ENCODE assay signal across 8 cellular contexts in genomic region chr10:100518761-100519241, GRCh38. TPM values are rescaled to one million over a fixed set of nuclear protein-coding genes. Genes with fewer than 3 reads are reported as not detected.
DNase-seq lines count a peak whose midpoint lies in the region; TF ChIP-seq lines count a peak whose summit lies in the region.

No MANE protein-coding gene starts in this region.

- peak overlapping the region; percentile 62 to 82 for H3K4me3 ChIP-seq in stomach smooth muscle (ENCODE audit: low read length in 2 of 2)

- H3K4me1 Mint-ChIP-seq in mesothelial cell of epicardium, result peaks cover 8% of the 10 kb centered on the region

- in situ Hi-C loops in GM13977 (cut with MboI; ENCODE audit: low pct_unique_long_range_greater_than_20kb, low sequenced_read_pairs, unreplicated experiment), result loop anchor here (10.0 kb wide), 1 partner anchor 184 kb away; the partner anchor contains the start of gene PKD2L1

- no peaks in the 10 kb centered on the region for H3K27me3 ChIP-seq in stomach smooth muscle (ENCODE audit: control insufficient read depth in 1 of 2, insufficient read depth in 2 of 2, low read length in 2 of 2)

- TF ChIP-seq CTCF in GM13977 (IDR thresholded peaks at IDR 0.05; ENCODE audit: extremely low read depth, insufficient read depth, missing control alignments), result peak; percentile 63
- peak; percentile 67 for TF ChIP-seq CTCF in mesothelial cell of epicardium (IDR thresholded peaks at IDR 0.05; ENCODE audit: unreplicated experiment)

- peaks cover 12% of the 10 kb centered on the region for H3K36me3 Mint-ChIP-seq in mesothelial cell of epicardium

- no peak overlapping the region for H3K27ac Mint-ChIP-seq in mesothelial cell of epicardium

- H3K27ac ChIP-seq in stomach smooth muscle (ENCODE audit: low read length), result no peak overlapping the region

- no peaks in the 10 kb centered on the region for H3K9me3 Mint-ChIP-seq in mesothelial cell of epicardium

- peak overlapping the region; percentile 80 for H3K4me3 Mint-ChIP-seq in mesothelial cell of epicardium

- H3K27me3 Mint-ChIP-seq in mesothelial cell of epicardium (ENCODE audit: low read depth), result peaks cover 36% of the 10 kb centered on the region

- H3K9ac ChIP-seq in stomach smooth muscle (ENCODE audit: low read length in 2 of 2), result peak overlapping the region; percentile 68 to 71

- peaks cover 12% of the 10 kb centered on the region for H3K4me1 ChIP-seq in stomach smooth muscle (ENCODE audit: control insufficient read depth, insufficient read depth, low read length)

- DNase-seq in AG08396 (ENCODE audit: low spot score) (peak; percentile 74), GM13977 (ENCODE audit: low spot score) (peak; percentile 60), NCI-H526 (lab: John Stamatoyannopoulos, UW) (peak; percentile 14 to 75), activated T-cell treated with anti-CD3 and anti-CD28 coated beads for 1 hour (ENCODE audit: low read depth) (peak; percentile 53), epidermal melanocyte (ENCODE audit: insufficient read length, low spot score) (peak; percentile 79), mesothelial cell of epicardium (ENCODE audit: low spot score in 2 of 2, unreplicated experiment in 2 of 2) (peak; percentile 30 to 67), mesenteric fat pad (ENCODE audit: low spot score) (no peak)

- H3K36me3 ChIP-seq in stomach smooth muscle (ENCODE audit: control insufficient read depth in 2 of 2, insufficient read depth in 2 of 2, low read length in 2 of 2), result peaks cover 10 to 15% of the 10 kb centered on the region in 2 donors

- no peaks in the 10 kb centered on the region for H3K9me3 ChIP-seq in stomach smooth muscle (ENCODE audit: control insufficient read depth in 2 of 2, low read length in 2 of 2)

RNA-seq across cellular contexts. Expression of gene SEC31B, which starts 0.9 kb away (rescaled TPM):
- total RNA-seq in mesothelial cell of epicardium, result 26.8 to 30.2 TPM (median 28.8 TPM) in 3 replicates
- total RNA-seq in mesenteric fat pad, result 9.8 TPM

RNA-seq across cellular contexts. Expression of gene NDUFB8, which starts 10.9 kb away (rescaled TPM):
- total RNA-seq in mesothelial cell of epicardium (141 to 157 TPM (median 145 TPM) in 3 replicates), mesenteric fat pad (123 TPM)

RNA-seq across cellular contexts. Expression of gene HIF1AN, which starts 16.9 kb away (rescaled TPM):
- total RNA-seq in mesothelial cell of epicardium (63.4 to 67.1 TPM (median 64.1 TPM) in 3 replicates), mesenteric fat pad (29.2 TPM)

RNA-seq across cellular contexts. Expression of gene WNT8B, which starts 56.0 kb away (rescaled TPM):
- total RNA-seq in mesothelial cell of epicardium, result 0.60 to 0.95 TPM (median 0.69 TPM) in 3 replicates
- not detected for total RNA-seq in mesenteric fat pad
